In genomic region chr6:102407886-102408741, GRCh38 we compare ENCODE assay signal across 26 cellular contexts.
"Had no signal": no experiment of that assay in that cellular context is flagged by ENCODE, and none has a peak within 500 bp of the region (broad histone marks: within the 10 kb centered on the region; RNA-seq: fewer than 3 reads in every experiment).

No MANE protein-coding gene starts in this region.

- H3K4me3 ChIP-seq: MG63, SJCRH30 had no signal

- ATAC-seq: activated CD4-positive, CD25-positive, alpha-beta regulatory T cell treated with anti-CD3 and anti-CD28 coated beads, Interleukin-2, amount 50 U/mL, for 24 hours; activated CD8-positive, alpha-beta T cell treated with anti-CD3 and anti-CD28 coated beads for 36 hours; activated T-cell treated with anti-CD3 and anti-CD28 coated beads, Interleukin-2, amount 50 U/mL, for 72 hours; Right ventricle myocardium inferior had no signal

- H3K27me3 Mint-ChIP-seq: activated CD8-positive, alpha-beta T cell treated with anti-CD3 and anti-CD28 coated beads for 36 hours; activated naive CD4-positive, alpha-beta T cell treated with anti-CD3 and anti-CD28 coated beads, Interleukin-2, amount 10 ng/mL, durations not matched to agents 7 days and 5 days; activated naive CD8-positive, alpha-beta T cell treated with anti-CD3 and anti-CD28 coated beads for 36 hours had no signal

- H3K9me2 ChIP-seq: SK-N-SH had no signal

- H3K27ac Mint-ChIP-seq: activated CD8-positive, alpha-beta T cell treated with anti-CD3 and anti-CD28 coated beads for 36 hours; activated naive CD4-positive, alpha-beta T cell treated with anti-CD3 and anti-CD28 coated beads, Interleukin-2, amount 10 ng/mL, durations not matched to agents 7 days and 5 days; activated naive CD8-positive, alpha-beta T cell treated with anti-CD3 and anti-CD28 coated beads for 36 hours; activated T-cell treated with anti-CD3 and anti-CD28 coated beads, Interleukin-2, amount 50 U/mL, for 72 hours; activated T-helper 2 cell treated with anti-CD3 and anti-CD28 coated beads, Interferon-gamma antibody, Interleukin-2, Interleukin-4, amounts not matched to agents 10 μg/mL and 5 μg/mL and 100 μg/mL, durations not matched to agents 14 hours and 24 hours and 36 hours had no signal

- H3K36me3 ChIP-seq: MG63, SJCRH30, WERI-Rb-1 had no signal

- H3K4me3 Mint-ChIP-seq: activated CD8-positive, alpha-beta T cell treated with anti-CD3 and anti-CD28 coated beads for 36 hours; activated naive CD4-positive, alpha-beta T cell treated with anti-CD3 and anti-CD28 coated beads, Interleukin-2, amount 10 ng/mL, durations not matched to agents 7 days and 5 days; activated naive CD8-positive, alpha-beta T cell treated with anti-CD3 and anti-CD28 coated beads for 36 hours; activated T-cell treated with anti-CD3 and anti-CD28 coated beads, Interleukin-2, amount 50 U/mL, for 72 hours had no signal

- H3K4me1 ChIP-seq: SJCRH30 had no signal

- H3K27ac ChIP-seq: KMS-11, SJCRH30, WERI-Rb-1 had no signal

- H3K4me2 ChIP-seq: KMS-11, SK-N-SH had no signal

- H3K36me3 Mint-ChIP-seq: activated naive CD4-positive, alpha-beta T cell treated with anti-CD3 and anti-CD28 coated beads, Interleukin-2, amount 10 ng/mL, durations not matched to agents 7 days and 5 days; activated naive CD8-positive, alpha-beta T cell treated with anti-CD3 and anti-CD28 coated beads for 36 hours had no signal

- H3K27me3 ChIP-seq: SJCRH30 had no signal

- DNase-seq: activated CD4-positive, alpha-beta T cell treated with anti-CD3 and anti-CD28 coated beads for 4 hours; activated CD8-positive, alpha-beta memory T cell treated with anti-CD3 and anti-CD28 coated beads, Interleukin-2, amount 50 U/mL, for 4 hours; activated CD8-positive, alpha-beta T cell treated with anti-CD3 and anti-CD28 coated beads for 36 hours; activated gamma-delta T cell treated with Interleukin-2 at 50 U/mL for 16 hours; activated naive CD4-positive, alpha-beta T cell treated with anti-CD3 and anti-CD28 coated beads, Interleukin-2, amount 10 ng/mL, durations not matched to agents 7 days and 5 days; activated naive CD8-positive, alpha-beta T cell treated with anti-CD3 and anti-CD28 coated beads for 36 hours; activated T-cell treated with anti-CD3 and anti-CD28 coated beads, Interleukin-2, amount 50 U/mL, for 72 hours; anterior cingulate cortex; caudate nucleus; MG63; MV-4-11; NCI-H1105; NCI-H1436; NCI-H1694 treated with DMSO at 0.1 percent for 48 hours; NCI-H2029 treated with DMSO at 0.1 percent for 48 hours; NCI-H345; NCI-H510A; SJCRH30; SK-N-SH; T-helper 1 cell; WERI-Rb-1 had no signal

- H3K9ac ChIP-seq: KMS-11, SK-N-SH had no signal

- H3K9me3 ChIP-seq: MG63, SJCRH30, SK-N-SH had no signal

- H3K4me1 Mint-ChIP-seq: activated naive CD4-positive, alpha-beta T cell treated with anti-CD3 and anti-CD28 coated beads, Interleukin-2, amount 10 ng/mL, durations not matched to agents 7 days and 5 days; activated naive CD8-positive, alpha-beta T cell treated with anti-CD3 and anti-CD28 coated beads for 36 hours had no signal

- FAIRE-seq: RCC 7860 had no signal
